Comparison of ENCODE assay signal across 18 cellular contexts in genomic region chr3:112101946-112102345, GRCh38. TPM values are rescaled to one million over a fixed set of nuclear protein-coding genes. Genes with fewer than 3 reads are reported as not detected.
DNase-seq lines count a peak whose midpoint lies in the region; ATAC-seq, FAIRE-seq and TF ChIP-seq lines count a peak whose summit lies in the region.
"Had no signal": no experiment of that assay in that cellular context is flagged by ENCODE, and none has a peak within 500 bp of the region (broad histone marks: within the 10 kb centered on the region; RNA-seq: fewer than 3 reads in every experiment).

No MANE protein-coding gene starts in this region.

- no peaks in the 10 kb centered on the region for H4K20me1 ChIP-seq in keratinocyte (ENCODE audit: control insufficient read depth, extremely low read depth, insufficient read depth, low read length)
- H4K20me1 ChIP-seq: BLaER1 treated with 17β-estradiol and CSF1 and Interleukin-3, amounts not matched to agents 10 nM and 100 nM had no signal

- peak overlapping the region; percentile 61 for H3K9ac ChIP-seq in keratinocyte (ENCODE audit: control insufficient read depth, extremely low read depth, insufficient read depth, low read length)
- H3K9ac ChIP-seq: BLaER1 treated with 17β-estradiol and CSF1 and Interleukin-3, amounts not matched to agents 10 nM and 100 nM had no signal

- no peak for ATAC-seq in CD4-positive, alpha-beta T cell (ENCODE audit: poor library complexity)
- ATAC-seq: activated naive CD8-positive, alpha-beta T cell treated with anti-CD3 and anti-CD28 coated beads, Interleukin-2, amount 50 U/mL, for 24 hours had no signal

- CTCF ChIA-PET in AG04450 (lab: Charles Lee) = interaction anchor here (7.5 kb wide), 1 partner anchor 9 kb away, joined by 52 read pairs; no protein-coding TSS in a partner anchor
- CTCF ChIA-PET in CD4-positive, alpha-beta T cell (lab: Charles Lee) = no interaction called here

- no peaks in the 10 kb centered on the region for H3K27me3 ChIP-seq in AG04450 (ENCODE audit: control insufficient read depth, insufficient read depth, low read length)
- H3K27me3 ChIP-seq in keratinocyte (ENCODE audit: control insufficient read depth, extremely low read depth, insufficient read depth, low read length) = no peaks in the 10 kb centered on the region
- no peaks in the 10 kb centered on the region for H3K27me3 ChIP-seq in CD4-positive, alpha-beta T cell (ENCODE audit: control insufficient read depth, insufficient read depth, low read length)
- no peaks in the 10 kb centered on the region for H3K27me3 ChIP-seq in WERI-Rb-1 (ENCODE audit: insufficient read depth, low read depth, severe bottlenecking)
- H3K27me3 ChIP-seq: BLaER1 treated with 17β-estradiol and CSF1 and Interleukin-3, amounts not matched to agents 10 nM and 100 nM; hepatocyte; ovary; vagina had no signal

- H3K79me2 ChIP-seq in keratinocyte (ENCODE audit: control insufficient read depth, insufficient read depth, low read length) = peaks cover 39% of the 10 kb centered on the region
- H3K79me2 ChIP-seq: hepatocyte had no signal

- intact Hi-C loops in CD4-positive, alpha-beta T cell (cut with DNase I, micrococcal nuclease) = no loop called here

- H3K27me3 Mint-ChIP-seq in CD4-positive, alpha-beta T cell = no peaks in the 10 kb centered on the region
- H3K27me3 Mint-ChIP-seq: activated naive CD8-positive, alpha-beta T cell treated with anti-CD3 and anti-CD28 coated beads, Interleukin-2, amount 50 U/mL, for 24 hours had no signal

- no peaks in the 10 kb centered on the region for H3K4me1 Mint-ChIP-seq in CD4-positive, alpha-beta T cell (ENCODE audit: low read depth)
- H3K4me1 Mint-ChIP-seq: memory B cell had no signal

- H2AFZ ChIP-seq in keratinocyte (ENCODE audit: control insufficient read depth, low read length) = no peak overlapping the region
- H2AFZ ChIP-seq: hepatocyte, PC-9 had no signal

- POLR2A ChIA-PET in AG04450 (lab: Yijun Ruan, JAX) = no interaction called here
- POLR2A ChIA-PET in CD4-positive, alpha-beta T cell (lab: Charles Lee) = no interaction called here

- H3K4me1 ChIP-seq in keratinocyte (ENCODE audit: control insufficient read depth, extremely low read depth, insufficient read depth, low read length) = peaks cover 34% of the 10 kb centered on the region
- H3K4me1 ChIP-seq: vagina had no signal

- H3K36me3 Mint-ChIP-seq in CD4-positive, alpha-beta T cell (ENCODE audit: low read depth) = no peaks in the 10 kb centered on the region
- H3K36me3 Mint-ChIP-seq: memory B cell had no signal

- TF ChIP-seq CTCF in AG04450 (IDR thresholded peaks at IDR 0.05; ENCODE audit: low read depth, low read length) = no peak
- TF ChIP-seq CTCF in astrocyte of the cerebellum (IDR thresholded peaks at IDR 0.05; ENCODE audit: low read depth, low read length, missing control alignments) = no peak
- no peak for TF ChIP-seq CTCF in keratinocyte (optimal IDR thresholded peaks at IDR 0.05 in 1 of 3, IDR thresholded peaks at IDR 0.05 in 1 of 3, conservative IDR thresholded peaks at IDR 0.05 in 1 of 3; ENCODE audit: extremely low read depth in 1 of 3, insufficient read depth in 2 of 3, low read length in 3 of 3)
- TF ChIP-seq CTCF in CD4-positive, alpha-beta T cell (IDR thresholded peaks at IDR 0.05) = no peak
- TF ChIP-seq CTCF in WERI-Rb-1 (IDR thresholded peaks at IDR 0.05; ENCODE audit: low read depth, low read length) = no peak

- FAIRE-seq in keratinocyte (lab: Jason Lieb, UNC) = peak; percentile 99

- no peak overlapping the region for H3K4me3 Mint-ChIP-seq in CD4-positive, alpha-beta T cell
- H3K4me3 Mint-ChIP-seq: activated naive CD8-positive, alpha-beta T cell treated with anti-CD3 and anti-CD28 coated beads, Interleukin-2, amount 50 U/mL, for 24 hours; memory B cell had no signal

- H3K9me3 ChIP-seq in AG04450 (ENCODE audit: control insufficient read depth, insufficient read depth, low read length) (no peaks in the 10 kb centered on the region), keratinocyte (ENCODE audit: control insufficient read depth, low read depth, low read length) (no peaks in the 10 kb centered on the region), WERI-Rb-1 (ENCODE audit: severe bottlenecking) (no peaks in the 10 kb centered on the region)
- H3K9me3 ChIP-seq in CD4-positive, alpha-beta T cell (ENCODE audit: control insufficient read depth, low read length) = no peaks in the 10 kb centered on the region
- H3K9me3 ChIP-seq: ovary, vagina had no signal

- peak overlapping the region; percentile 80 for H3K4me2 ChIP-seq in keratinocyte (ENCODE audit: control insufficient read depth, extremely low read depth, insufficient read depth, low read depth, low read length)
- H3K4me2 ChIP-seq: BLaER1 treated with 17β-estradiol and CSF1 and Interleukin-3, amounts not matched to agents 10 nM and 100 nM; hepatocyte; PC-9 had no signal

- H3K27ac ChIP-seq in AG04450 (ENCODE audit: low read depth, low read length) = no peak overlapping the region
- H3K27ac ChIP-seq in keratinocyte (ENCODE audit: control insufficient read depth, insufficient read depth, low read length) = peak overlapping the region; percentile 80
- H3K27ac ChIP-seq in CD4-positive, alpha-beta T cell (ENCODE audit: low read depth, low read length) = no peak overlapping the region
- no peak overlapping the region for H3K27ac ChIP-seq in WERI-Rb-1
- H3K27ac ChIP-seq: BLaER1 treated with 17β-estradiol and CSF1 and Interleukin-3, amounts not matched to agents 10 nM and 100 nM; hepatocyte; ovary; PC-9; vagina had no signal

- in situ Hi-C loops in astrocyte of the cerebellum (cut with HindIII; ENCODE audit: low sequenced_read_pairs) = loop anchor here (25.0 kb wide), 1 partner anchor 435 kb away; no protein-coding TSS in a partner anchor

- H3K4me3 ChIP-seq in AG04450 (ENCODE audit: low read depth, low read length) = no peak overlapping the region
- no peak overlapping the region for H3K4me3 ChIP-seq in astrocyte of the cerebellum (ENCODE audit: low read depth, low read length)
- H3K4me3 ChIP-seq in keratinocyte (ENCODE audit: control insufficient read depth in 2 of 3, extremely low read depth in 1 of 3, insufficient read depth in 2 of 3, low read depth in 1 of 3, low read length in 3 of 3) = peak overlapping the region in 2 of 3 experiments; percentile 15 to 40
- H3K4me3 ChIP-seq in WERI-Rb-1 (ENCODE audit: low read depth, low read length) = no peak overlapping the region
- H3K4me3 ChIP-seq: BLaER1 treated with 17β-estradiol and CSF1 and Interleukin-3, amounts not matched to agents 10 nM and 100 nM; hepatocyte; ovary; PC-9; vagina had no signal

- dilution Hi-C loops in keratinocyte (cut with MboI; ENCODE audit: extremely low pct_ligation_motif_present, low sequenced_read_pairs) = no loop called here

- H3K9me1 ChIP-seq in keratinocyte (ENCODE audit: control insufficient read depth, extremely low read depth, insufficient read depth, low read length) = peaks cover 3% of the 10 kb centered on the region

- no peaks in the 10 kb centered on the region for H3K9me3 Mint-ChIP-seq in CD4-positive, alpha-beta T cell
- H3K9me3 Mint-ChIP-seq: activated naive CD8-positive, alpha-beta T cell treated with anti-CD3 and anti-CD28 coated beads, Interleukin-2, amount 50 U/mL, for 24 hours; memory B cell had no signal

- peaks cover 14 to 27% of the 10 kb centered on the region in 2 experiments for H3K36me3 ChIP-seq in keratinocyte (ENCODE audit: control insufficient read depth in 2 of 2, extremely low read depth in 1 of 2, insufficient read depth in 2 of 2, low read length in 2 of 2)
- H3K36me3 ChIP-seq in WERI-Rb-1 = no peaks in the 10 kb centered on the region
- H3K36me3 ChIP-seq: BLaER1 treated with 17β-estradiol and CSF1 and Interleukin-3, amounts not matched to agents 10 nM and 100 nM; ovary; vagina had no signal

- no peak overlapping the region for H3K27ac Mint-ChIP-seq in CD4-positive, alpha-beta T cell
- H3K27ac Mint-ChIP-seq: activated naive CD8-positive, alpha-beta T cell treated with anti-CD3 and anti-CD28 coated beads, Interleukin-2, amount 50 U/mL, for 24 hours; memory B cell had no signal

- DNase-seq in AG04450 (ENCODE audit: low read depth, low spot score) = peak; percentile 49
- DNase-seq in HS-5 (ENCODE audit: low read depth) = peak; percentile 88
- DNase-seq in astrocyte of the cerebellum (ENCODE audit: low read depth) = peak; percentile 28
- peak; percentile 97 for DNase-seq in keratinocyte (ENCODE audit: low read depth, low spot score)
- no peak for DNase-seq in CD4-positive, alpha-beta T cell
- no peak for DNase-seq in AG08396 (ENCODE audit: low spot score)
- DNase-seq in WERI-Rb-1 = no peak
- DNase-seq in OCI-M2 (lab: John Stamatoyannopoulos, UW; ENCODE audit: unreplicated experiment) = no peak
- DNase-seq: activated CD8-positive, alpha-beta memory T cell treated with anti-CD3 and anti-CD28 coated beads, Interleukin-2, amount 50 U/mL, for 48 hours; activated naive CD8-positive, alpha-beta T cell treated with anti-CD3 and anti-CD28 coated beads, Interleukin-2, amount 50 U/mL, for 24 hours; GF-D8; ovary; T-helper 9 cell had no signal

RNA-seq across cellular contexts. Expression of gene C3orf52, which starts 15.8 kb away (rescaled TPM):
- 5.8 and 7.0 TPM in 2 replicates for polyA plus RNA-seq in AG04450 (2011; rRNA removed)
- polyA minus RNA-seq in AG04450 (2011; rRNA and poly(A)+ RNA removed) = 6.0 and 7.6 TPM in 2 replicates
- polyA plus RNA-seq in keratinocyte = 12.9 to 15.8 TPM (median 13.7 TPM) in 3 replicates
- 3.8 TPM for polyA plus RNA-seq in keratinocyte (2011; ENCODE audit: low read depth)
- 5.3 and 7.8 TPM in 2 replicates for polyA plus RNA-seq in keratinocyte (2011; cell fraction: cytosol; rRNA removed)
- 36.2 and 46.6 TPM in 2 replicates for polyA plus RNA-seq in keratinocyte (2011; cell fraction: nucleus; rRNA removed)
- polyA plus RNA-seq in keratinocyte (2012; ENCODE audit: low replicate concordance) = 7.7 and 14.1 TPM in 2 replicates
- polyA minus RNA-seq in keratinocyte = 10.4 to 42.3 TPM (median 27.2 TPM) in 3 replicates
- polyA minus RNA-seq in keratinocyte (2011; cell fraction: cytosol; rRNA and poly(A)+ RNA removed) = 4.0 TPM
- polyA minus RNA-seq in keratinocyte (2011; cell fraction: nucleus; rRNA and poly(A)+ RNA removed) = 42.8 and 81.6 TPM in 2 replicates
- total RNA-seq in CD4-positive, alpha-beta T cell = 1 to 10 TPM; 1.6 to 2.7 TPM

RNA-seq across cellular contexts. Expression of gene GCSAM, which starts 31.1 kb away (rescaled TPM):
- polyA plus RNA-seq in AG04450 (2011; rRNA removed) (not detected in 2 replicates), keratinocyte (1.7 to 2.9 TPM (median 2.5 TPM) in 3 replicates)
- not detected in 2 replicates for polyA minus RNA-seq in AG04450 (2011; rRNA and poly(A)+ RNA removed)
- 0.07 TPM for polyA plus RNA-seq in keratinocyte (2011; ENCODE audit: low read depth)
- 1.2 and 1.8 TPM in 2 replicates for polyA plus RNA-seq in keratinocyte (2011; cell fraction: cytosol; rRNA removed)
- 1.2 and 1.3 TPM in 2 replicates for polyA plus RNA-seq in keratinocyte (2011; cell fraction: nucleus; rRNA removed)
- polyA plus RNA-seq in keratinocyte (2012; ENCODE audit: low replicate concordance) = 1.4 and 2.5 TPM in 2 replicates
- 0.36 to 2.0 TPM (median 0.54 TPM) in 3 replicates for polyA minus RNA-seq in keratinocyte
- not detected for polyA minus RNA-seq in keratinocyte (2011; cell fraction: cytosol; rRNA and poly(A)+ RNA removed)
- not detected in 2 replicates for polyA minus RNA-seq in keratinocyte (2011; cell fraction: nucleus; rRNA and poly(A)+ RNA removed)
- total RNA-seq in CD4-positive, alpha-beta T cell = 1 to 10 TPM; 6.5 to 6.8 TPM
- total RNA-seq: hepatocyte, PC-9 had no signal

Comparison
In these comparisons a context has a peak if more than half of its experiments do, and no peak if none do; other contexts are left out.
1. DNase-seq: peak in AG04450 (single experiment), HS-5 (single experiment), astrocyte of the cerebellum (single experiment) and keratinocyte (single experiment); none in CD4-positive, alpha-beta T cell (0 of 10), AG08396 (single experiment), WERI-Rb-1 (single experiment) and OCI-M2 (single experiment).
2. H3K4me3 ChIP-seq: peak in keratinocyte (2 of 3); none in AG04450 (single experiment), astrocyte of the cerebellum (single experiment) and WERI-Rb-1 (single experiment).